ENCODE assay signal across 8 cellular contexts in the genomic region with DNA sequence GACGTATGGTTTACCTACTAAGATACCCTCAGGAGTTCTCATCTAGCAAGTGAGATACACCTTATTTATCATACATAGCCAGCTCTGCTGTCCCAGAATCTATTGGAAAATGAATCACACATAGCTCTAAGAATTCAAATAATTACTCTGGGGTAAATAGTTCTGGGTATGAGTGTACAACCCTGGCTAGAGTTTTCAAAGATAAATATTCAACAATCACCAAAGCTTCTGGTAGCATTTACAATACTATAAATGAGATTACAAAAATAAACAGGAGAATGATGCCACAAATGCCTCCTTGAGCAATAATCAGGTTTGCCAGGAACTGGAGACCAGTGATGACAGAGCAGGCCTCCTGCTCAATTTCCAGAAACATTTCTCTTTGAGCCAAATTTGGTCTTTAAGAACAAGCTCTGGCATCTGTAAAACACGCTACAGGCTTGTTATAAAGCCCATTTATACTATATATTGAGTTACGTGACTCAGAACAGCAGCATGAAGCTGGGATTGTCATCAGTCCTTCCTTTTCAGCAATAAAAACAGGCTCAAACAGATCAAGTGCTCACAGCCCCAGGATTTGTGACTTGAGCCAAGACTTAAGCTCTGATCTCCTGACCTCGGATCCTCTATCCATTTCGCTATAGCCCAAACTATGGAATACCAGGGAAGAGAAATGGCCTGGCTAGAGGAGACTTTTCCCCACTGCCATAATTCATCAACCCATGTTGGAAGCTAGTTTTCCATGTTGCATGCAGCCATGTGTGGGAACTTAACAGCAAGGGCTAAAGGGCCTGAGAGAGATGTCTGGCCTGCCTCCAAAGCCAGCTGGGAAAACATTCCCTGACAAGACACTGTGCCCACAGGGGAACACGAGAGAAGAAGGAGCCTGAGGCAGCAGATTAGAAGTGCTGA. TPM values are rescaled to one million over a fixed set of nuclear protein-coding genes. Genes with fewer than 3 reads are reported as not detected.
A peak's percentile ranks its signal among the peaks of the same experiment; 100 is the strongest.
DNase-seq lines count a peak whose midpoint lies in the region; ATAC-seq and TF ChIP-seq lines count a peak whose summit lies in the region.

No MANE protein-coding gene starts in this region.

- H3K27me3 Mint-ChIP-seq in osteocyte (ENCODE audit: unreplicated experiment) = no peaks in the 10 kb centered on the region

- no peak for ATAC-seq in HG02973 (IDR thresholded peaks at IDR 0.05; ENCODE audit: unreplicated experiment)

- H3K36me3 Mint-ChIP-seq in osteocyte (ENCODE audit: unreplicated experiment) = peaks cover 15% of the 10 kb centered on the region

- peak overlapping the region; percentile 99 for H3K27ac Mint-ChIP-seq in osteocyte (ENCODE audit: unreplicated experiment)

- no peak overlapping the region for H3K4me3 ChIP-seq in BE2C (ENCODE audit: low read depth, low read length)

- H3K9me3 Mint-ChIP-seq in osteocyte (ENCODE audit: unreplicated experiment) = peaks cover 9% of the 10 kb centered on the region

- H3K27me3 ChIP-seq in BE2C = no peaks in the 10 kb centered on the region

- DNase-seq in BE2C = peak; percentile 60
- DNase-seq in NCI-H82 (lab: John Stamatoyannopoulos, UW) = peak; percentile 79
- DNase-seq in epidermal melanocyte (ENCODE audit: insufficient read length, low spot score) = peak; percentile 64
- peak; percentile 89 for DNase-seq in osteocyte (ENCODE audit: extremely low spot score, unreplicated experiment)
- no peak for DNase-seq in NCI-H187 (lab: John Stamatoyannopoulos, UW)
- no peak for DNase-seq in GM20000 (ENCODE audit: low spot score)
- no peak for DNase-seq in activated gamma-delta T cell treated with Interleukin-2 at 50 U/mL for 16 hours

- TF ChIP-seq CTCF in BE2C (IDR thresholded peaks at IDR 0.05; ENCODE audit: low read depth, low read length) (no peak), osteocyte (IDR thresholded peaks at IDR 0.05) (no peak), GM20000 (IDR thresholded peaks at IDR 0.05; ENCODE audit: extremely low read depth, missing control alignments) (no peak)

- H3K36me3 ChIP-seq in BE2C = 0 out of 2 replicates have a peak, but pooled peaks cover 4% of the 10 kb centered on the region

- no peaks in the 10 kb centered on the region for H3K9me3 ChIP-seq in BE2C

- peaks cover 22% of the 10 kb centered on the region for H3K4me1 ChIP-seq in BE2C

- peaks cover 88% of the 10 kb centered on the region for H3K4me1 Mint-ChIP-seq in osteocyte (ENCODE audit: unreplicated experiment)

- peak overlapping the region; percentile 51 for H3K4me3 Mint-ChIP-seq in osteocyte (ENCODE audit: unreplicated experiment)

RNA-seq across cellular contexts. Expression of gene RAB30, which starts 19.7 kb away (rescaled TPM):
- polyA plus RNA-seq in BE2C (2012; ENCODE audit: insufficient read depth, insufficient read length, low read depth) = 7.0 TPM
- total RNA-seq in osteocyte = 73.8 and 79.7 TPM in 2 replicates

Comparison
In these comparisons a context has a peak if more than half of its experiments do, and no peak if none do; other contexts are left out.
1. DNase-seq: peak in BE2C (single experiment), NCI-H82 (single experiment), epidermal melanocyte (single experiment) and osteocyte (single experiment); none in NCI-H187 (0 of 2), GM20000 (single experiment) and activated gamma-delta T cell treated with Interleukin-2 at 50 U/mL for 16 hours (single experiment).